In genomic region chr2:237324446-237325236, GRCh38 we compare ENCODE assay signal across 14 cellular contexts.
DNase-seq lines count a peak whose midpoint lies in the region; ATAC-seq and TF ChIP-seq lines count a peak whose summit lies in the region.
"Had no signal": no experiment of that assay in that cellular context is flagged by ENCODE, and none has a peak within 500 bp of the region (broad histone marks: within the 10 kb centered on the region; RNA-seq: fewer than 3 reads in every experiment).

No MANE protein-coding gene starts in this region.

- H2AFZ ChIP-seq in trophoblast cell (ENCODE audit: insufficient read depth, low read length, poor library complexity): peak overlapping the region; percentile 56

- CTCF ChIA-PET in AG04449 (lab: Yijun Ruan, JAX): interaction anchor here (1.0 kb wide), 1 partner anchor 122 kb away, joined by 4 read pairs; no protein-coding TSS in a partner anchor
- CTCF ChIA-PET in Calu3 (lab: Charles Lee): no interaction called here

- H3K36me3 ChIP-seq in trophoblast cell (ENCODE audit: control insufficient read depth in 1 of 2, insufficient read depth in 2 of 2, low read length in 2 of 2): peaks cover 0 to 3% of the 10 kb centered on the region in 2 experiments

- peak overlapping the region; percentile 87 for H3K18ac ChIP-seq in trophoblast cell (ENCODE audit: low read length)

- no peak overlapping the region for H3K4me3 Mint-ChIP-seq in stimulated activated naive B cell treated with anti-CD40 and anti-IgM and Interleukin-4, amounts not matched to agents 10 μg/mL and 1 μg/mL and 100 μg/mL, for 72 hours
- H3K4me3 Mint-ChIP-seq in Calu3 (ENCODE audit: low read depth, unreplicated experiment): no peak overlapping the region
- H3K4me3 Mint-ChIP-seq: activated T-cell treated with anti-CD3 and anti-CD28 coated beads, Interleukin-2, amount 50 U/mL, for 24 hours; WTC11 had no signal

- H4K12ac ChIP-seq in trophoblast cell (ENCODE audit: low read depth, low read length): peak overlapping the region; percentile 39

- no peaks in the 10 kb centered on the region for H3K36me3 Mint-ChIP-seq in stimulated activated naive B cell treated with anti-CD40 and anti-IgM and Interleukin-4, amounts not matched to agents 10 μg/mL and 1 μg/mL and 100 μg/mL, for 72 hours
- H3K36me3 Mint-ChIP-seq in Calu3 (ENCODE audit: insufficient read depth, unreplicated experiment): no peaks in the 10 kb centered on the region
- H3K36me3 Mint-ChIP-seq: WTC11 had no signal

- peak overlapping the region; percentile 95 for H3K27ac ChIP-seq in trophoblast cell (ENCODE audit: low read depth, low read length)
- H3K27ac ChIP-seq: RWPE1 had no signal

- intact Hi-C loops in Calu3 (cut with micrococcal nuclease; ENCODE audit: unreplicated experiment): loop anchor here (5.0 kb wide), 1 partner anchor 172 kb away; no protein-coding TSS in a partner anchor

- BruUV-seq in Calu3 (replicated peaks; lab: Mats Ljungman, UMichigan): no TSS peak

- no peak overlapping the region for H3K4me3 ChIP-seq in AG04449 (ENCODE audit: low read depth, low read length)
- H3K4me3 ChIP-seq in trophoblast cell (ENCODE audit: low read depth, low read length): no peak overlapping the region
- H3K4me3 ChIP-seq: skin epidermis had no signal

- H3K79me2 ChIP-seq in trophoblast cell (ENCODE audit: control insufficient read depth, insufficient read depth, low read length, poor library complexity): peaks cover 9% of the 10 kb centered on the region

- peak overlapping the region; percentile 89 for H4K8ac ChIP-seq in trophoblast cell (ENCODE audit: low read depth, low read length)

- peak overlapping the region; percentile 86 for H3K14ac ChIP-seq in trophoblast cell (ENCODE audit: low read length)

- H3K4me1 ChIP-seq in trophoblast cell (ENCODE audit: control insufficient read depth in 1 of 2, insufficient read depth in 2 of 2, low read length in 2 of 2): peaks cover 8 to 10% of the 10 kb centered on the region in 2 experiments

- H3K27me3 ChIP-seq in trophoblast cell (ENCODE audit: insufficient read depth, low read length): no peaks in the 10 kb centered on the region

- no peak overlapping the region for H2AK5ac ChIP-seq in trophoblast cell (ENCODE audit: low read length)

- H2BK5ac ChIP-seq in trophoblast cell (ENCODE audit: low read depth, low read length, poor library complexity): peak overlapping the region; percentile 99

- peak overlapping the region; percentile 33 for H3K4me2 ChIP-seq in trophoblast cell (ENCODE audit: low read length)

- H3K23ac ChIP-seq in trophoblast cell (ENCODE audit: low read length): no peak overlapping the region

- H4K91ac ChIP-seq in trophoblast cell (ENCODE audit: low read depth, low read length): peak overlapping the region; percentile 99

- ATAC-seq in stimulated activated naive B cell treated with anti-CD40 and anti-IgM and Interleukin-4, amounts not matched to agents 10 μg/mL and 1 μg/mL and 100 μg/mL, for 72 hours (replicated peaks): no peak
- ATAC-seq: WTC11 had no signal

- H2BK120ac ChIP-seq in trophoblast cell (ENCODE audit: insufficient read depth, low read length, poor library complexity): peak overlapping the region; percentile 96

- peak overlapping the region; percentile 38 for H3K4ac ChIP-seq in trophoblast cell (ENCODE audit: low read depth, low read length)

- TF ChIP-seq CTCF in AG04449 (IDR thresholded peaks at IDR 0.05; ENCODE audit: insufficient read depth, low read length, missing control alignments): no peak
- TF ChIP-seq CTCF in Calu3 (IDR thresholded peaks at IDR 0.05; ENCODE audit: unreplicated experiment): no peak

- peak overlapping the region; percentile 74 for H2BK12ac ChIP-seq in trophoblast cell (ENCODE audit: low read length)

- no peaks in the 10 kb centered on the region for H3K9me3 Mint-ChIP-seq in stimulated activated naive B cell treated with anti-CD40 and anti-IgM and Interleukin-4, amounts not matched to agents 10 μg/mL and 1 μg/mL and 100 μg/mL, for 72 hours
- H3K9me3 Mint-ChIP-seq in Calu3 (ENCODE audit: low read depth, unreplicated experiment): no peaks in the 10 kb centered on the region
- H3K9me3 Mint-ChIP-seq: activated T-cell treated with anti-CD3 and anti-CD28 coated beads, Interleukin-2, amount 50 U/mL, for 24 hours; WTC11 had no signal

- POLR2A ChIA-PET in AG04449 (lab: Yijun Ruan, JAX): no interaction called here

- peaks cover 9 to 19% of the 10 kb centered on the region in 2 donors for H3K27me3 Mint-ChIP-seq in stimulated activated naive B cell treated with anti-CD40 and anti-IgM and Interleukin-4, amounts not matched to agents 10 μg/mL and 1 μg/mL and 100 μg/mL, for 72 hours
- H3K27me3 Mint-ChIP-seq in Calu3 (ENCODE audit: unreplicated experiment): peaks cover 59% of the 10 kb centered on the region
- H3K27me3 Mint-ChIP-seq: activated T-cell treated with anti-CD3 and anti-CD28 coated beads, Interleukin-2, amount 50 U/mL, for 24 hours had no signal

- peaks cover 0 to 1% of the 10 kb centered on the region in 2 donors for H3K4me1 Mint-ChIP-seq in stimulated activated naive B cell treated with anti-CD40 and anti-IgM and Interleukin-4, amounts not matched to agents 10 μg/mL and 1 μg/mL and 100 μg/mL, for 72 hours
- peaks cover 9% of the 10 kb centered on the region for H3K4me1 Mint-ChIP-seq in Calu3 (ENCODE audit: low read depth, unreplicated experiment)

- peak; percentile 50 for DNase-seq in AG04449 (ENCODE audit: low read depth, low spot score)
- DNase-seq in NCI-H146 treated with DMSO at 0.1 percent for 48 hours (lab: John Stamatoyannopoulos, UW; ENCODE audit: unreplicated experiment): peak; percentile 51
- peak; percentile 62 for DNase-seq in fibroblast of gingiva (ENCODE audit: low read depth)
- peak; percentile 62 to 87 for DNase-seq in trophoblast cell
- DNase-seq in stimulated activated naive B cell treated with anti-CD40 and anti-IgM and Interleukin-4, amounts not matched to agents 10 μg/mL and 1 μg/mL and 100 μg/mL, for 72 hours: no peak
- DNase-seq in NCI-H748 treated with DMSO at 0.1 percent for 48 hours (lab: John Stamatoyannopoulos, UW): no peak
- no peak for DNase-seq in NCI-H1694 treated with DMSO at 0.1 percent for 48 hours (lab: John Stamatoyannopoulos, UW)
- no peak for DNase-seq in Calu3
- DNase-seq: activated T-cell treated with anti-CD3 and anti-CD28 coated beads, Interleukin-2, amount 50 U/mL, for 24 hours; foreskin melanocyte; NCI-H2227 treated with DMSO at 0.1 percent for 48 hours had no signal

- peaks cover 51% of the 10 kb centered on the region for H3K79me1 ChIP-seq in trophoblast cell (ENCODE audit: low read length)

- no peak overlapping the region for H3K27ac Mint-ChIP-seq in stimulated activated naive B cell treated with anti-CD40 and anti-IgM and Interleukin-4, amounts not matched to agents 10 μg/mL and 1 μg/mL and 100 μg/mL, for 72 hours
- no peak overlapping the region for H3K27ac Mint-ChIP-seq in Calu3 (ENCODE audit: unreplicated experiment)
- H3K27ac Mint-ChIP-seq: activated T-cell treated with anti-CD3 and anti-CD28 coated beads, Interleukin-2, amount 50 U/mL, for 24 hours; WTC11 had no signal

- H3K9ac ChIP-seq in trophoblast cell (ENCODE audit: low read length): no peak overlapping the region

- H3K9me3 ChIP-seq in trophoblast cell (ENCODE audit: insufficient read depth, low read depth, low read length): no peaks in the 10 kb centered on the region

- no CpG with 5 or more reads among the region's 16 CpGs for WGBS in trophoblast cell (ENCODE audit: extremely low coverage, insufficient coverage, insufficient read length)

Comparison
In these comparisons a context has a peak if more than half of its experiments do, and no peak if none do; other contexts are left out.
1. DNase-seq: peak in AG04449 (single experiment), NCI-H146 treated with DMSO at 0.1 percent for 48 hours (single experiment), fibroblast of gingiva (single experiment) and trophoblast cell (2 of 2); none in stimulated activated naive B cell treated with anti-CD40 and anti-IgM and Interleukin-4, amounts not matched to agents 10 μg/mL and 1 μg/mL and 100 μg/mL, for 72 hours (single experiment), NCI-H748 treated with DMSO at 0.1 percent for 48 hours (single experiment), NCI-H1694 treated with DMSO at 0.1 percent for 48 hours (single experiment) and Calu3 (single experiment).